ENCODE assay signal across 25 cellular contexts in the genomic region with DNA sequence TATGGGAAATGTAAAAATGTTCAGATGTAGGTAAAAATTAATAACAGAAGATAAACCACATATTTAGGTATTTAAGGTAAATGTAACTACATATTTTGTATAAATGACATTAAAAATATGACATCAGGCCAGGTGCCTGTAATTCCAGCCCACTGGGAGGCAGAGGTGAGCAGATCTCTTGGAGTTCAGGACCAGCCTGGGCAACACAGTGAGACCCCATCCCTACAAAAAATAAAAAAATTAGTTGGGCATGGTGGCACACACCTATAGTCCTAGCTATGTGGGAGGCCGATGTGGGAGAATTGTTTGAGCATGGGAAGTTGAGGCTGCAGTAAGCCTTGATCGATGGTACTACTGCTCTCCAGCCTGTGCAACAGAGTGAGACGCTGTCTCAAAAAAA.
DNase-seq lines count a peak whose midpoint lies in the region; ATAC-seq and TF ChIP-seq lines count a peak whose summit lies in the region.
"Had no signal": no experiment of that assay in that cellular context is flagged by ENCODE, and none has a peak within 500 bp of the region (broad histone marks: within the 10 kb centered on the region; RNA-seq: fewer than 3 reads in every experiment).

No MANE protein-coding gene starts in this region.

- WGBS in gastroesophageal sphincter (ENCODE audit: low coverage in 1 of 2), 2 donors: 77 to 90% methylated on average over 2 to 3 of the region's 3 CpGs

- intact Hi-C loops in Calu3 (cut with micrococcal nuclease; ENCODE audit: unreplicated experiment) (no loop called here), PC-3 (cut with micrococcal nuclease) (no loop called here)

- BruUV-seq in Calu3 (replicated peaks; lab: Mats Ljungman, UMichigan) (no TSS peak), PC-3 (replicated peaks; lab: Mats Ljungman, UMichigan) (no TSS peak)

- TF ChIP-seq POLR2A in gastroesophageal sphincter (IDR thresholded peaks at IDR 0.05): no peak

- H3K9me2 ChIP-seq in PC-3 (replicated peaks; ENCODE audit: low read length): no peaks in the 10 kb centered on the region

- no peaks in the 10 kb centered on the region for H3F3A ChIP-seq in PC-3 (ENCODE audit: low read length, unreplicated experiment)

- H3K36me3 ChIP-seq in PC-3 (ENCODE audit: low read depth, low read length): no peaks in the 10 kb centered on the region
- H3K36me3 ChIP-seq in gastroesophageal sphincter: no peaks in the 10 kb centered on the region
- H3K36me3 ChIP-seq: BE2C, BLaER1 had no signal

- H3K27ac Mint-ChIP-seq in Calu3 (ENCODE audit: unreplicated experiment): no peak overlapping the region
- no peak overlapping the region for H3K27ac Mint-ChIP-seq in WTC11
- H3K27ac Mint-ChIP-seq: CD14-positive monocyte; CD4-positive, alpha-beta memory T cell; CD4-positive, CD25-positive, alpha-beta regulatory T cell; CD8-positive, alpha-beta memory T cell had no signal

- H3K4me1 Mint-ChIP-seq in Calu3 (ENCODE audit: low read depth, unreplicated experiment) (no peaks in the 10 kb centered on the region), WTC11 (peaks cover 25% of the 10 kb centered on the region)
- H3K4me1 Mint-ChIP-seq: CD14-positive monocyte; CD4-positive, alpha-beta memory T cell; CD4-positive, CD25-positive, alpha-beta regulatory T cell; CD8-positive, alpha-beta memory T cell had no signal

- no peaks in the 10 kb centered on the region for H3K9me3 ChIP-seq in PC-3 (ENCODE audit: low read length)
- H3K9me3 ChIP-seq in gastroesophageal sphincter: no peaks in the 10 kb centered on the region
- H3K9me3 ChIP-seq: A549, BE2C, BLaER1, Caco-2 had no signal

- H3K4me2 ChIP-seq in PC-3 (ENCODE audit: low read length): no peak overlapping the region
- H3K4me2 ChIP-seq: A549, BLaER1 had no signal

- TF ChIP-seq CTCF in 22Rv1 (IDR thresholded peaks at IDR 0.05) (peak; percentile 35; the same call in 1 of the 2 replicates), Calu3 (IDR thresholded peaks at IDR 0.05; ENCODE audit: unreplicated experiment) (peak; percentile 21), PC-3 (conservative IDR thresholded peaks at IDR 0.05; ENCODE audit: low read depth, low read length) (peak; percentile 36; the same call in 1 of the 2 replicates), WTC11 (IDR thresholded peaks at IDR 0.05) (no peak), gastroesophageal sphincter (IDR thresholded peaks at IDR 0.05) (no peak)

- H3K79me2 ChIP-seq in PC-3 (ENCODE audit: low read length): no peaks in the 10 kb centered on the region

- H3K36me3 Mint-ChIP-seq in Calu3 (ENCODE audit: insufficient read depth, unreplicated experiment) (no peaks in the 10 kb centered on the region), WTC11 (no peaks in the 10 kb centered on the region)
- H3K36me3 Mint-ChIP-seq: CD14-positive monocyte; CD4-positive, alpha-beta memory T cell; CD4-positive, CD25-positive, alpha-beta regulatory T cell; CD8-positive, alpha-beta memory T cell had no signal

- TF ChIP-seq EP300 in gastroesophageal sphincter (IDR thresholded peaks at IDR 0.05): no peak

- POLR2A ChIA-PET in PC-3 (lab: Charles Lee; ENCODE audit: unreplicated experiment) (no interaction called here), WTC11 (lab: Charles Lee) (no interaction called here)

- H4K20me1 ChIP-seq in PC-3 (ENCODE audit: low read length): no peaks in the 10 kb centered on the region
- H4K20me1 ChIP-seq: BLaER1 had no signal

- no peaks in the 10 kb centered on the region for H3K27me3 ChIP-seq in PC-3 (ENCODE audit: low read length)
- H3K27me3 ChIP-seq in gastroesophageal sphincter: no peaks in the 10 kb centered on the region
- H3K27me3 ChIP-seq: BE2C, BLaER1 had no signal

- ATAC-seq in PC-3 (no peak), WTC11 (no peak), gastroesophageal sphincter (no peak)
- ATAC-seq: A549, GM12878 had no signal

- H3K27ac ChIP-seq in 22Rv1 (no peak overlapping the region), PC-3 (ENCODE audit: low read length) (no peak overlapping the region), gastroesophageal sphincter (no peak overlapping the region)
- H3K27ac ChIP-seq: A549, BLaER1 had no signal

- H3K27me3 Mint-ChIP-seq in Calu3 (ENCODE audit: unreplicated experiment) (no peaks in the 10 kb centered on the region), WTC11 (ENCODE audit: low read depth) (no peaks in the 10 kb centered on the region)
- H3K27me3 Mint-ChIP-seq: CD4-positive, alpha-beta memory T cell; CD4-positive, CD25-positive, alpha-beta regulatory T cell had no signal

- H2AFZ ChIP-seq in PC-3 (ENCODE audit: low read length): no peak overlapping the region

- H3K4me1 ChIP-seq in PC-3 (ENCODE audit: insufficient read depth, low read length) (no peaks in the 10 kb centered on the region), gastroesophageal sphincter (no peaks in the 10 kb centered on the region)
- H3K4me1 ChIP-seq: A549, BE2C, BLaER1, Caco-2 had no signal

- no peak overlapping the region for H3K4me3 Mint-ChIP-seq in Calu3 (ENCODE audit: low read depth, unreplicated experiment)
- H3K4me3 Mint-ChIP-seq in WTC11: no peak overlapping the region
- H3K4me3 Mint-ChIP-seq: CD14-positive monocyte; CD4-positive, alpha-beta memory T cell; CD4-positive, CD25-positive, alpha-beta regulatory T cell had no signal

- H3K9me3 Mint-ChIP-seq in Calu3 (ENCODE audit: low read depth, unreplicated experiment) (no peaks in the 10 kb centered on the region), WTC11 (no peaks in the 10 kb centered on the region)
- H3K9me3 Mint-ChIP-seq: CD4-positive, alpha-beta memory T cell had no signal

- H3K9ac ChIP-seq in PC-3 (ENCODE audit: low read length): no peak overlapping the region
- H3K9ac ChIP-seq: BLaER1 had no signal

- H3K4me3 ChIP-seq in PC-3 (ENCODE audit: low read length): no peak overlapping the region
- H3K4me3 ChIP-seq in gastroesophageal sphincter: no peak overlapping the region
- H3K4me3 ChIP-seq: A549, BLaER1, GM12878 had no signal

- DNase-seq in Calu3 (no peak), PC-3 (no peak), WTC11 (ENCODE audit: low spot score) (no peak), activated gamma-delta T cell treated with Interleukin-2 at 50 U/mL for 16 hours (no peak), NCI-H524 treated with DMSO at 0.1 percent for 48 hours (lab: John Stamatoyannopoulos, UW) (no peak), AG08395 (ENCODE audit: low spot score) (no peak)
- DNase-seq: BE2C; C1 segment of cervical spinal cord; Caco-2; CD4-positive, alpha-beta memory T cell; CD4-positive, CD25-positive, alpha-beta regulatory T cell; CD8-positive, alpha-beta memory T cell; DMS 273 treated with DMSO at 0.1 percent for 48 hours; DMS153; DMS53; DMS79; DND-41; EL; GDM1 had no signal

- CTCF ChIA-PET in Calu3 (lab: Charles Lee): no interaction called here
- CTCF ChIA-PET in PC-3 (lab: Charles Lee): no interaction called here
- CTCF ChIA-PET in WTC11 (lab: Charles Lee): no interaction called here

TF ChIP-seq in WTC11, 78 proteins besides CTCF, POLR2A, EP300 and RAD21:
- TF ChIP-seq ZNF121 (CRISPR knock-in tag; IDR thresholded peaks at IDR 0.05) (peak; percentile 98), NFYB (CRISPR knock-in tag; conservative IDR thresholded peaks at IDR 0.05; ENCODE audit: low read depth) (no peak), SOX15 (CRISPR knock-in tag; IDR thresholded peaks at IDR 0.05) (no peak), NR2C2 (CRISPR knock-in tag; IDR thresholded peaks at IDR 0.05) (no peak), NR1H2 (CRISPR knock-in tag; IDR thresholded peaks at IDR 0.05) (no peak), KAT7 (CRISPR knock-in tag; IDR thresholded peaks at IDR 0.05; ENCODE audit: borderline replicate concordance) (no peak)
- TF ChIP-seq, protein P1, sequence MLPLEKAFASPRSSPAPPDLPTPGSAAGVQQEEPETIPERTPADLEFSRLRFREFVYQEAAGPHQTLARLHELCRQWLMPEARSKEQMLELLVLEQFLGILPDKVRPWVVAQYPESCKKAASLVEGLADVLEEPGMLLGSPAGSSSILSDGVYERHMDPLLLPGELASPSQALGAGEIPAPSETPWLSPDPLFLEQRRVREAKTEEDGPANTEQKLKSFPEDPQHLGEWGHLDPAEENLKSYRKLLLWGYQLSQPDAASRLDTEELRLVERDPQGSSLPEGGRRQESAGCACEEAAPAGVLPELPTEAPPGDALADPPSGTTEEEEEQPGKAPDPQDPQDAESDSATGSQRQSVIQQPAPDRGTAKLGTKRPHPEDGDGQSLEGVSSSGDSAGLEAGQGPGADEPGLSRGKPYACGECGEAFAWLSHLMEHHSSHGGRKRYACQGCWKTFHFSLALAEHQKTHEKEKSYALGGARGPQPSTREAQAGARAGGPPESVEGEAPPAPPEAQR (CRISPR knock-in tag; IDR thresholded peaks at IDR 0.05): no peak
- TF ChIP-seq, protein P2, sequence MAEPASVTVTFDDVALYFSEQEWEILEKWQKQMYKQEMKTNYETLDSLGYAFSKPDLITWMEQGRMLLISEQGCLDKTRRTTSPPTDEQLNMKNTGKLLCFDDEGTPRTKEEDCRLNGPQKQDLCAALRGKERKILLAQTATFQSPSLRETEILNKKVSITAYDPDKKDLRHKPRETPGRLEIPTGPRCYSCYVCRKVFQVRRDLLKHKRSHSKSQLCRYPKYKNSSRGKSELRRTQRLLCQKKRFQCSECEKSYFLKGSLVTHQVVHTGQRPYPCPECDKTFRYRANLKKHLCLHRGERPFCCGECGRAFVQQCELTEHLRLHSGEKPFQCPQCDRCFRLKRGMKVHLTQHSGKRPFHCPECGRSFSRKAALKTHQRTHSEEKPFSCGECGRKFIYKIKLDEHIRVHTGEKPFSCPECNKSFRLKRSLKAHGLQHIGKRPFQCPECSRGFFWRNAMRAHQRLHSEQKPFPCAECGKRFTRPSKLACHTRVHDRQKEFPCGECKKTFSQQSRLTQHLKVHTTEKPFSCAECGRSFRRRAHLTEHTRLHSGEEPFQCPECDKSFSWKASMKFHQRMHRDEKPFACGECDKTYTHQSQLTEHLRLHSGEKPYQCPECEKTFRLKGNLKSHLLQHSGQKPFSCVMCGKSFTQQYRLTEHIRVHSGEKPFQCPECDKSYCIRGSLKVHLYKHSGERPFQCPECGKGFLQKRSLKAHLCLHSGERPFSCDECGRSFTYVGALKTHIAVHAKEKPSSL (CRISPR knock-in tag; conservative IDR thresholded peaks at IDR 0.05): no peak

Comparison
In these comparisons a context has a peak if more than half of its experiments do, and no peak if none do; other contexts are left out.
1. CTCF ChIP-seq: peak in 22Rv1 (single experiment), Calu3 (single experiment) and PC-3 (single experiment); none in WTC11 (single experiment) and gastroesophageal sphincter (0 of 4).